In the genomic region with DNA sequence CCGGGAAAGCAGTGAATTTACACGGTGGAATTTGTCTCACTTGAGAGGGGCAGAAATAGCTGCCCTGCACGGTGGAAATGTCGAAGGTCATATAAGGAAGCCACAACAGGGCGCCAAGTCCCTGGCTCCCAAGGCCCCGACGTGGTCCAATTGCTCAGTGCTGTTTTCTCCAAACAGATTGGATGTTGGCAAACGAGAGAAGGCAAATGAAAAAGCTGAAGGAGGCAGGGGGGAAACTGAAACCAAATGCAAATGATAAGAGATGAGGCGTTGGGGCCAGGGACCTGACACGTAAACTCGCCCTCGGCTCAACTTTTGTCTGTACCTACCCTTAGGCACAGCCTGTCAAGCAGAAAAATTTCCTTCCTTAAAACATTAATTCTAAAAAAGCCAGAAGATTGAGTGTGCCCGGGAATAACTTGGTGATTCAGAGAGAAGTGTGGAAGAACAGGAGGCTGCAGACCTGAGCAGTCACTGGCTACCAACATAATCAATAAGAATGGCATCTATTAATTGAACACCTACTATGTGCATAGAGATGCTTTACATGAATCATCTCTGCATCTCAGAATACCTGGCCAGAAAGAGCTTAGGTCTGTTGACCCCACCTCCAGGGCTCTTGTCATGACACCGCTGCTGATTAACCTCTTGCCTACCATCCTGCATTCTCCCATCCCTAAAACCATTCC, we compare ENCODE assay signal across 1 cellular context.
TF ChIP-seq lines count a peak whose summit lies in the region.

No MANE protein-coding gene starts in this region.

TF ChIP-seq in H1, 55 proteins besides CTCF, POLR2A, EP300 and RAD21:
- no peak for TF ChIP-seq JUN (IDR thresholded peaks at IDR 0.05; ENCODE audit: low read depth, low read length)
- TF ChIP-seq SUZ12 (IDR thresholded peaks at IDR 0.05; ENCODE audit: low read length), result no peak
